In genomic region chr18:21111351-21112139, GRCh38 we compare ENCODE assay signal across 8 cellular contexts. TPM values are rescaled to one million over a fixed set of nuclear protein-coding genes. Genes with fewer than 3 reads are reported as not detected.
DNase-seq lines count a peak whose midpoint lies in the region; ATAC-seq, FAIRE-seq and TF ChIP-seq lines count a peak whose summit lies in the region.

ROCK1 (minus strand) TSS chr18:21111813; CDS start chr18:21110910, 903 bp downstream.

- H3K4me3 Mint-ChIP-seq in WTC11, result no peak within 1 kb of the TSS; the same call in 1 of the 2 replicates

- no peak for FAIRE-seq in bronchial epithelial cell (lab: Jason Lieb, UNC)
- no peak for FAIRE-seq in small intestine (lab: Jason Lieb, UNC)

- no peaks in the 10 kb centered on the region; the same call in 1 of the 2 replicates for H3K36me3 Mint-ChIP-seq in WTC11

- ATAC-seq in GM19023 (IDR thresholded peaks at IDR 0.05; ENCODE audit: unreplicated experiment) (peak; percentile 90), HG03196 (IDR thresholded peaks at IDR 0.05; ENCODE audit: unreplicated experiment) (peak; percentile 95), WTC11 (peak; percentile 98)

- H3K4me1 Mint-ChIP-seq in WTC11, result peaks cover 16% of the 10 kb centered on the region

- H3K9me3 Mint-ChIP-seq in WTC11, result no peaks in the 10 kb centered on the region

- peak within 1 kb of the TSS; percentile 96 for H3K27ac Mint-ChIP-seq in WTC11

- H3K27ac ChIP-seq in small intestine (ENCODE audit: low read depth in 1 of 2, low read length in 1 of 2), result peak within 1 kb of the TSS; percentile 90 to 98

- CTCF ChIA-PET in WTC11 (lab: Charles Lee), result interaction anchor here (0.6 to 1.2 kb wide), 5 partner anchors 34 to 489 kb away, joined by 3 to 5 read pairs (median 4); partner anchors contain the start of gene ESCO1

- TF ChIP-seq CTCF in AG09309 (IDR thresholded peaks at IDR 0.05; ENCODE audit: control insufficient read depth, insufficient read depth, low read depth, low read length, missing control alignments) (no peak), WTC11 (IDR thresholded peaks at IDR 0.05) (no peak), bronchial epithelial cell (IDR thresholded peaks at IDR 0.05; ENCODE audit: insufficient read depth, low read length, severe bottlenecking) (no peak)

- POLR2A ChIA-PET in WTC11 (lab: Charles Lee), result interaction anchor here (0.5 to 1.4 kb wide), 5 partner anchors 13 to 489 kb away, joined by 3 to 4 read pairs (median 3); partner anchors contain the start of gene ESCO1

- H3K4me1 ChIP-seq in small intestine (ENCODE audit: control insufficient read depth in 2 of 2, insufficient read depth in 1 of 2, low read depth in 1 of 2, low read length in 1 of 2), result peaks cover 4 to 9% of the 10 kb centered on the region in 2 donors

- H3K4me3 ChIP-seq in AG09309 (ENCODE audit: control insufficient read depth, low read depth, low read length) (peak within 1 kb of the TSS; percentile 70), bronchial epithelial cell (ENCODE audit: low read depth, low read length) (peak within 1 kb of the TSS; percentile 96), small intestine (ENCODE audit: low read depth in 1 of 2, low read length in 2 of 2) (peak within 1 kb of the TSS; percentile 73 to 96)

- WGBS in small intestine, 3 donors, result 0 to 1% (median 0%) methylated on average over 60 to 80 of the region's 80 CpGs

- H3K27me3 ChIP-seq in bronchial epithelial cell (ENCODE audit: control insufficient read depth, insufficient read depth, low read length) (no peaks in the 10 kb centered on the region), small intestine (ENCODE audit: control insufficient read depth in 2 of 2, insufficient read depth in 2 of 2, low read length in 2 of 2) (no peaks in the 10 kb centered on the region)

- DNase-seq in AG09309 (ENCODE audit: low read depth) (peak; percentile 90), NCI-H226 (peak; percentile 94), WTC11 (ENCODE audit: low spot score) (peak; percentile 98), bronchial epithelial cell (ENCODE audit: low read depth) (peak; percentile 89), iPS-NIHi11 (ENCODE audit: low spot score) (peak; percentile 95), small intestine (peak; percentile 94)

- H3K36me3 ChIP-seq in bronchial epithelial cell (ENCODE audit: control insufficient read depth, insufficient read depth, low read length) (no peaks in the 10 kb centered on the region), small intestine (ENCODE audit: control insufficient read depth in 2 of 2, insufficient read depth in 2 of 2, low read length in 2 of 2) (no peaks in the 10 kb centered on the region)

- H3K27me3 Mint-ChIP-seq in WTC11 (ENCODE audit: low read depth), result peaks cover 16% of the 10 kb centered on the region

- no peaks in the 10 kb centered on the region for H3K9me3 ChIP-seq in small intestine (ENCODE audit: control insufficient read depth, low read depth)

TF ChIP-seq in WTC11, 78 proteins besides CTCF, POLR2A, EP300 and RAD21 (continues in another document):
- TF ChIP-seq ZNF671 (CRISPR knock-in tag; IDR thresholded peaks at IDR 0.05) (no peak), KAT7 (CRISPR knock-in tag; IDR thresholded peaks at IDR 0.05; ENCODE audit: borderline replicate concordance) (peak; percentile 88; the same call in 1 of the 2 replicates), RELA (CRISPR knock-in tag; IDR thresholded peaks at IDR 0.05; ENCODE audit: borderline replicate concordance) (0 out of 2 replicates have a peak, but pooled peaks have one; percentile 56), FOXP1 (CRISPR knock-in tag; IDR thresholded peaks at IDR 0.05; ENCODE audit: borderline replicate concordance) (peak; percentile 35; the same call in 1 of the 2 replicates), ZNF219 (CRISPR knock-in tag; IDR thresholded peaks at IDR 0.05; ENCODE audit: borderline replicate concordance) (no peak), ZNF263 (CRISPR knock-in tag; IDR thresholded peaks at IDR 0.05; ENCODE audit: low read depth) (no peak), CREB1 (CRISPR knock-in tag; IDR thresholded peaks at IDR 0.05) (no peak), IRF1 (CRISPR knock-in tag; IDR thresholded peaks at IDR 0.05) (no peak), TCF7 (CRISPR knock-in tag; IDR thresholded peaks at IDR 0.05; ENCODE audit: low read depth) (no peak), GRHL2 (CRISPR knock-in tag; IDR thresholded peaks at IDR 0.05; ENCODE audit: insufficient replicate concordance, severe bottlenecking) (no peak), ATF6 (CRISPR knock-in tag; IDR thresholded peaks at IDR 0.05) (no peak), ZNF532 (CRISPR knock-in tag; IDR thresholded peaks at IDR 0.05; ENCODE audit: borderline replicate concordance) (no peak), FOXP4 (CRISPR knock-in tag; IDR thresholded peaks at IDR 0.05) (peak; percentile 5; the same call in 1 of the 2 replicates), MYBL2 (CRISPR knock-in tag; IDR thresholded peaks at IDR 0.05) (no peak), NFYB (CRISPR knock-in tag; conservative IDR thresholded peaks at IDR 0.05; ENCODE audit: low read depth) (no peak), FOXK1 (CRISPR knock-in tag; IDR thresholded peaks at IDR 0.05) (no peak)

RNA-seq across cellular contexts. Expression of gene ROCK1, which starts in this region (rescaled TPM):
- total RNA-seq in WTC11 (2021), result 36.1 to 42.2 TPM (median 39.3 TPM) in 3 replicates
- total RNA-seq in bronchial epithelial cell, result 16.6 and 27.4 TPM in 2 replicates
- polyA plus RNA-seq in small intestine, result 10 to 100 TPM in 2 of 3 donors, 1 to 10 TPM in 1; 6.8 to 13.8 (median 11.0) TPM

Comparison
In these comparisons a context has a peak if more than half of its experiments do, and no peak if none do; other contexts are left out.
1. Peak in every context shown above with its lines: DNase-seq, ATAC-seq, H3K4me3 ChIP-seq and H3K27ac ChIP-seq.